ENCODE assay signal across 13 cellular contexts in the genomic region with DNA sequence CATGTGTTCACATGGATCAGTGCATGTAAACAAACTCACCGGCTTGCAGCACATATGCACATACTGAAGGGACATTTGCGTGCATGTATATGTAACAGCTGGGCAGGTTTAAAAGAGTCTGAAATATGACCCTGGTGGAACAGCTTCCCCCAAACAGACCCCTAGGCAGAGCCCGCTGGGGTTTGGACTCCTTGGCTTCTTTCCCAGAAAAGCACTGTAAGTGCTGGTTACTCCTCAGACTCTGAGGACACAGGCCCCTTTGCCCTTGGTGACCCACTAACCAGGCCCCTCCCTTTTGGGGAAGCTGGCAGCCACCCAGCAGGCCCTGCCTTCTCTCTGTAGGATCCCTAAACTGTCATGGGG.
A peak's percentile ranks its signal among the peaks of the same experiment; 100 is the strongest.
DNase-seq lines count a peak whose midpoint lies in the region; ATAC-seq lines count a peak whose summit lies in the region.
"Had no signal": no experiment of that assay in that cellular context is flagged by ENCODE, and none has a peak within 500 bp of the region (broad histone marks: within the 10 kb centered on the region; RNA-seq: fewer than 3 reads in every experiment).

No MANE protein-coding gene starts in this region.

- H3K27ac ChIP-seq in right cardiac atrium (ENCODE audit: low read length), result no peak overlapping the region
- H3K27ac ChIP-seq: thoracic aorta had no signal

- DNase-seq in DMS153 (lab: John Stamatoyannopoulos, UW) (peak; percentile 69), NCI-H1436 treated with DMSO at 0.1 percent for 48 hours (lab: John Stamatoyannopoulos, UW) (peak; percentile 16), SHP77 treated with DMSO at 0.1 percent for 48 hours (lab: John Stamatoyannopoulos, UW) (peak; percentile 35), right cardiac atrium (peak; percentile 60 to 86 (median 84)), NCI-H146 treated with DMSO at 0.1 percent for 48 hours (lab: John Stamatoyannopoulos, UW; ENCODE audit: unreplicated experiment) (no peak), left lobe of liver (ENCODE audit: low spot score) (no peak)
- DNase-seq: activated CD4-positive, alpha-beta T cell treated with anti-CD3 and anti-CD28 coated beads for 4 hours; activated gamma-delta T cell treated with Interleukin-2 at 50 U/mL for 16 hours; SIG-M5 had no signal

- H3K9me3 ChIP-seq in right cardiac atrium (ENCODE audit: control insufficient read depth, low read length), result no peaks in the 10 kb centered on the region
- H3K9me3 ChIP-seq: MG63, thoracic aorta had no signal

- intact Hi-C loops in right cardiac atrium (cut with DNase I), result loop anchor here in 1 of 4 donors (5.0 kb wide), 1 partner anchor 136 kb away; no protein-coding TSS in a partner anchor

- peak in 1 of 2 donors; percentile 39 for ATAC-seq in right cardiac atrium
- no peak for ATAC-seq in HG03139 (IDR thresholded peaks at IDR 0.05; ENCODE audit: unreplicated experiment)
- ATAC-seq in HG03469 (IDR thresholded peaks at IDR 0.05; ENCODE audit: unreplicated experiment), result no peak
- ATAC-seq in left lobe of liver, result no peak

- H3K4me1 ChIP-seq in right cardiac atrium (ENCODE audit: control insufficient read depth, insufficient read depth, low read length), result peaks cover 9% of the 10 kb centered on the region

- WGBS in right cardiac atrium, result 53% methylated on average over 3 of the region's 3 CpGs

- no peaks in the 10 kb centered on the region for H3K27me3 ChIP-seq in right cardiac atrium (ENCODE audit: control insufficient read depth, insufficient read depth)
- H3K27me3 ChIP-seq: MG63 had no signal

- H3K4me3 ChIP-seq in right cardiac atrium (ENCODE audit: low read length), result no peak overlapping the region
- H3K4me3 ChIP-seq: MG63, thoracic aorta had no signal

Comparison
In these comparisons a context has a peak if more than half of its experiments do, and no peak if none do; other contexts are left out.
1. DNase-seq: peak in DMS153 (single experiment), NCI-H1436 treated with DMSO at 0.1 percent for 48 hours (single experiment), SHP77 treated with DMSO at 0.1 percent for 48 hours (single experiment) and right cardiac atrium (3 of 3); none in NCI-H146 treated with DMSO at 0.1 percent for 48 hours (single experiment) and left lobe of liver (single experiment).